In genomic region chr2:44936715-44937687, GRCh38 we compare ENCODE assay signal across 15 cellular contexts. TPM values are rescaled to one million over a fixed set of nuclear protein-coding genes. Genes with fewer than 3 reads are reported as not detected.
DNase-seq lines count a peak whose midpoint lies in the region; ATAC-seq, FAIRE-seq and TF ChIP-seq lines count a peak whose summit lies in the region.
"Had no signal": no experiment of that assay in that cellular context is flagged by ENCODE, and none has a peak within 500 bp of the region (broad histone marks: within the 10 kb centered on the region; RNA-seq: fewer than 3 reads in every experiment).

No MANE protein-coding gene starts in this region.

- no peak for ATAC-seq in CD4-positive, CD25-positive, alpha-beta regulatory T cell (ENCODE audit: low read depth in 2 of 2)
- ATAC-seq in GM12878 (no peak), HG03139 (IDR thresholded peaks at IDR 0.05; ENCODE audit: unreplicated experiment) (no peak), HG03045 (IDR thresholded peaks at IDR 0.05; ENCODE audit: unreplicated experiment) (no peak)
- ATAC-seq in naive thymus-derived CD8-positive, alpha-beta T cell, result no peak
- no peak for ATAC-seq in activated CD8-positive, alpha-beta memory T cell treated with anti-CD3 and anti-CD28 coated beads, Interleukin-2, amount 10 ng/mL, durations not matched to agents 7 days and 5 days

- peaks cover 83% of the 10 kb centered on the region for H3K27me3 Mint-ChIP-seq in CD4-positive, CD25-positive, alpha-beta regulatory T cell
- H3K27me3 Mint-ChIP-seq in naive thymus-derived CD8-positive, alpha-beta T cell, result peaks cover 32 to 93% (median 65%) of the 10 kb centered on the region in 5 donors
- H3K27me3 Mint-ChIP-seq in activated CD8-positive, alpha-beta memory T cell treated with anti-CD3 and anti-CD28 coated beads, Interleukin-2, amount 10 ng/mL, durations not matched to agents 7 days and 5 days, result peaks cover 85% of the 10 kb centered on the region

- 0 out of 2 replicates have a peak overlapping the region, but pooled peaks have one; percentile 17 for H3K4me2 ChIP-seq in GM12878 (ENCODE audit: control insufficient read depth, insufficient read depth)

- no peak for TF ChIP-seq EP300 in GM12878 (IDR thresholded peaks at IDR 0.05; ENCODE audit: borderline replicate concordance in 1 of 2, control insufficient read depth in 1 of 2, low read depth in 2 of 2, low read length in 2 of 2)

- in situ Hi-C loops in HAP-1 (cut with MboI; ENCODE audit: low sequenced_read_pairs) (no loop called here), GM12878 (cut with MboI) (no loop called here)

- H3K36me3 ChIP-seq in CD4-positive, CD25-positive, alpha-beta regulatory T cell (ENCODE audit: control insufficient read depth, insufficient read depth, low read length), result no peaks in the 10 kb centered on the region
- H3K36me3 ChIP-seq in HAP-1 (replicated peaks) (no peaks in the 10 kb centered on the region; the same call in 1 of the 2 replicates), GM12878 (ENCODE audit: control insufficient read depth in 2 of 2, insufficient read depth in 2 of 2, low read length in 1 of 2) (no peaks in the 10 kb centered on the region)
- H3K36me3 ChIP-seq: lower lobe of right lung, pancreas, stomach had no signal

- SMC1A ChIA-PET in GM12878 (lab: Charles Lee; ENCODE audit: uncharacterized antibody, unreplicated experiment), result interaction anchor here (1.1 to 1.3 kb wide), 2 partner anchors 457 kb away, joined by 3 to 4 read pairs; no protein-coding TSS in a partner anchor

- peaks cover 0 to 2% (median 0%) of the 10 kb centered on the region in 7 donors for H3K9me3 Mint-ChIP-seq in CD4-positive, CD25-positive, alpha-beta regulatory T cell
- peaks cover 0 to 5% (median 0%) of the 10 kb centered on the region in 9 donors for H3K9me3 Mint-ChIP-seq in naive thymus-derived CD8-positive, alpha-beta T cell
- no peaks in the 10 kb centered on the region for H3K9me3 Mint-ChIP-seq in activated CD8-positive, alpha-beta memory T cell treated with anti-CD3 and anti-CD28 coated beads, Interleukin-2, amount 10 ng/mL, durations not matched to agents 7 days and 5 days (ENCODE audit: low read depth)

- no peak for TF ChIP-seq RAD21 in GM12878 (IDR thresholded peaks at IDR 0.05; ENCODE audit: insufficient read depth, low read depth, low read length)

- CTCF ChIA-PET in GM12878 (lab: Yijun Ruan, JAX), result interaction anchor here (0.8 to 1.9 kb wide), 5 partner anchors 13 to 456 kb away, joined by 3 to 8 read pairs (median 3); no protein-coding TSS in a partner anchor
- CTCF ChIA-PET in activated CD8-positive, alpha-beta memory T cell treated with anti-CD3 and anti-CD28 coated beads, Interleukin-2, amount 10 ng/mL, durations not matched to agents 7 days and 5 days (lab: Charles Lee), result interaction anchor here (1.0 to 1.1 kb wide), 2 partner anchors 19 to 457 kb away, joined by 3 read pairs; no protein-coding TSS in a partner anchor

- no peaks in the 10 kb centered on the region for H3K9me3 ChIP-seq in CD4-positive, CD25-positive, alpha-beta regulatory T cell (ENCODE audit: control insufficient read depth in 2 of 2, low read length in 2 of 2)
- H3K9me3 ChIP-seq in HAP-1, result no peaks in the 10 kb centered on the region
- H3K9me3 ChIP-seq in GM12878 (replicated peaks; ENCODE audit: control insufficient read depth, insufficient read depth, low read length), result no peaks in the 10 kb centered on the region; the same call in 2 of the 3 replicates
- H3K9me3 ChIP-seq: lower lobe of right lung, pancreas, stomach had no signal

- no TSS peak for BruUV-seq in GM12878 (replicated peaks; lab: Mats Ljungman, UMichigan)

- H3K27ac Mint-ChIP-seq in CD4-positive, CD25-positive, alpha-beta regulatory T cell, result peak overlapping the region in 1 of 3 donors; percentile 38
- H3K27ac Mint-ChIP-seq in naive thymus-derived CD8-positive, alpha-beta T cell, result no peak overlapping the region
- no peak overlapping the region for H3K27ac Mint-ChIP-seq in activated CD8-positive, alpha-beta memory T cell treated with anti-CD3 and anti-CD28 coated beads, Interleukin-2, amount 10 ng/mL, durations not matched to agents 7 days and 5 days

- no peak overlapping the region for H3K27ac ChIP-seq in CD4-positive, CD25-positive, alpha-beta regulatory T cell (ENCODE audit: insufficient read depth, low read length, poor library complexity, severe bottlenecking)
- H3K27ac ChIP-seq in GM12878 (ENCODE audit: control insufficient read depth, insufficient read depth), result no peak overlapping the region
- H3K27ac ChIP-seq: lower lobe of right lung, pancreas, stomach had no signal

- H4K20me1 ChIP-seq in GM12878 (ENCODE audit: control insufficient read depth, insufficient read depth), result no peaks in the 10 kb centered on the region

- WGBS in GM12878 (ENCODE audit: insufficient coverage, insufficient replicate concordance, low lambda C conversion rate, missing lambda C conversion rate), result 45% methylated on average over 22 of the region's 22 CpGs

- POLR2A ChIA-PET in GM12878 (lab: Charles Lee), result no interaction called here
- POLR2A ChIA-PET in naive thymus-derived CD8-positive, alpha-beta T cell (lab: Charles Lee), result no interaction called here

- H3K4me1 ChIP-seq in CD4-positive, CD25-positive, alpha-beta regulatory T cell (ENCODE audit: control insufficient read depth, insufficient read depth, low read length, poor library complexity, severe bottlenecking), result peaks cover 34% of the 10 kb centered on the region
- peaks cover 39% of the 10 kb centered on the region for H3K4me1 ChIP-seq in HAP-1
- H3K4me1 ChIP-seq in GM12878 (ENCODE audit: control insufficient read depth, insufficient read depth, low read length), result no peaks in the 10 kb centered on the region

- no peak for FAIRE-seq in GM12878 (lab: Jason Lieb, UNC)
- FAIRE-seq: pancreas had no signal

- no peak overlapping the region for H2AFZ ChIP-seq in GM12878 (ENCODE audit: control insufficient read depth, low read depth, low read length)

- H3K4me3 Mint-ChIP-seq in CD4-positive, CD25-positive, alpha-beta regulatory T cell, result peak overlapping the region in 3 of 4 donors; percentile 24 to 39 (median 39)
- peak overlapping the region in 9 of 10 donors; percentile 24 to 71 (median 45) for H3K4me3 Mint-ChIP-seq in naive thymus-derived CD8-positive, alpha-beta T cell
- H3K4me3 Mint-ChIP-seq in activated CD8-positive, alpha-beta memory T cell treated with anti-CD3 and anti-CD28 coated beads, Interleukin-2, amount 10 ng/mL, durations not matched to agents 7 days and 5 days, result no peak overlapping the region

- H3K36me3 Mint-ChIP-seq in CD4-positive, CD25-positive, alpha-beta regulatory T cell, result no peaks in the 10 kb centered on the region
- H3K36me3 Mint-ChIP-seq in naive thymus-derived CD8-positive, alpha-beta T cell, result no peaks in the 10 kb centered on the region
- peaks cover 4% of the 10 kb centered on the region for H3K36me3 Mint-ChIP-seq in activated CD8-positive, alpha-beta memory T cell treated with anti-CD3 and anti-CD28 coated beads, Interleukin-2, amount 10 ng/mL, durations not matched to agents 7 days and 5 days

- H3K27me3 ChIP-seq in CD4-positive, CD25-positive, alpha-beta regulatory T cell (ENCODE audit: control insufficient read depth, insufficient read depth, low read length), result peaks cover 14% of the 10 kb centered on the region
- no peaks in the 10 kb centered on the region for H3K27me3 ChIP-seq in HAP-1 (ENCODE audit: low read depth)
- H3K27me3 ChIP-seq in GM12878 (replicated peaks in 1 of 2; ENCODE audit: control insufficient read depth in 2 of 2, insufficient read depth in 2 of 2, low read length in 1 of 2), result peaks cover 34 to 42% of the 10 kb centered on the region in 2 experiments

- H3K4me3 ChIP-seq in CD4-positive, CD25-positive, alpha-beta regulatory T cell (ENCODE audit: low read depth, low read length), result no peak overlapping the region
- H3K4me3 ChIP-seq in HAP-1 (peak overlapping the region; percentile 54), GM12878 (no peak overlapping the region)

- RAD21 ChIA-PET in GM12878 (lab: Charles Lee; ENCODE audit: unreplicated experiment), result interaction anchor here (1.0 to 1.2 kb wide), 2 partner anchors 291 to 456 kb away, joined by 3 read pairs; no protein-coding TSS in a partner anchor

- no peak for DNase-seq in CD4-positive, CD25-positive, alpha-beta regulatory T cell
- DNase-seq in HAP-1 (ENCODE audit: low spot score in 2 of 2) (peak in 1 of 2 experiments; percentile 44), GM12878 (ENCODE audit: low read depth, low spot score) (no peak), NCI-H2029 (lab: John Stamatoyannopoulos, UW) (no peak)
- DNase-seq in naive thymus-derived CD8-positive, alpha-beta T cell, result peak in 1 of 10 donors; percentile 32
- DNase-seq in activated CD8-positive, alpha-beta memory T cell treated with anti-CD3 and anti-CD28 coated beads, Interleukin-2, amount 10 ng/mL, durations not matched to agents 7 days and 5 days, result no peak
- DNase-seq: aorta; lower lobe of right lung; pancreas; stimulated activated CD4-positive, alpha-beta T cell treated with anti-CD3 and anti-CD28 coated beads, Interleukin-2, amount 100 ng/mL, for 48 hours; stomach had no signal

- H3K4me1 Mint-ChIP-seq in CD4-positive, CD25-positive, alpha-beta regulatory T cell, result peaks cover 0 to 48% (median 8%) of the 10 kb centered on the region in 4 donors
- H3K4me1 Mint-ChIP-seq in naive thymus-derived CD8-positive, alpha-beta T cell, result peaks cover 14 to 69% (median 56%) of the 10 kb centered on the region in 4 donors
- H3K4me1 Mint-ChIP-seq in activated CD8-positive, alpha-beta memory T cell treated with anti-CD3 and anti-CD28 coated beads, Interleukin-2, amount 10 ng/mL, durations not matched to agents 7 days and 5 days, result peaks cover 18% of the 10 kb centered on the region

- no peak overlapping the region for H3K9ac ChIP-seq in GM12878 (ENCODE audit: control insufficient read depth, insufficient read depth, low read length)

- TF ChIP-seq CTCF in GM12878 (IDR thresholded peaks at IDR 0.05 in 2 of 3, conservative IDR thresholded peaks at IDR 0.05 in 1 of 3; ENCODE audit: control insufficient read depth in 2 of 3, extremely low read depth in 1 of 3, insufficient read depth in 1 of 3, low read depth in 3 of 3, low read length in 3 of 3), result no peak

- TF ChIP-seq POLR2A in GM12878 (IDR thresholded peaks at IDR 0.05; ENCODE audit: low read depth, low read length), result no peak

- no peaks in the 10 kb centered on the region for H3K79me2 ChIP-seq in GM12878 (ENCODE audit: control insufficient read depth, insufficient read depth, low read length)

- intact Hi-C loops in GM12878 (cut with micrococcal nuclease; ENCODE audit: unreplicated experiment), result no loop called here

RNA-seq across cellular contexts. Expression of gene SIX3, which starts 4.5 kb away (rescaled TPM):
- total RNA-seq in CD4-positive, CD25-positive, alpha-beta regulatory T cell, result not detected
- polyA plus RNA-seq in CD4-positive, CD25-positive, alpha-beta regulatory T cell, result not detected
- total RNA-seq in GM12878 (2013; cell fraction: nucleolus; rRNA removed), result 0.15 and 0.49 TPM in 2 replicates
- total RNA-seq in GM12878 (2014; rRNA removed) (not detected in 2 replicates), GM12878 (2014; rRNA removed; fragmentation: Illumina TruSeq; extraction: Trizol) (not detected in 2 replicates), GM12878 (2021) (0.21 and 0.26 TPM in 2 replicates)
- not detected for polyA plus RNA-seq in GM12878 (2011; ENCODE audit: low read depth)
- polyA plus RNA-seq in GM12878 (2011; rRNA removed) (not detected in 2 replicates), GM12878 (2014; fragmentation: Illumina TruSeq; extraction: Trizol) (0.14 and 0.19 TPM in 2 replicates), GM12878 (2014; fragmentation: Nextera tagmentation; extraction: Ambion mirVana) (under 1 TPM; 0.05 TPM), GM12878 (2014; rRNA removed) (0.33 and 0.42 TPM in 2 replicates), GM12878 (2016; fragmentation: Nextera tagmentation; extraction: Ambion mirVana) (under 1 TPM in 1 of 2 experiments, not detected in 1; 0.07 TPM)
- polyA plus RNA-seq in GM12878 (2011; cell fraction: cytosol; rRNA removed), result not detected in 2 replicates
- not detected in 2 replicates for polyA plus RNA-seq in GM12878 (2011; cell fraction: nucleus; rRNA removed)
- polyA plus RNA-seq in GM12878 (2012), result 0.10 TPM in 1 of 2 replicates, not detected in the other
- not detected in 2 replicates for polyA minus RNA-seq in GM12878 (2011; rRNA and poly(A)+ RNA removed)
- not detected in 2 replicates for polyA minus RNA-seq in GM12878 (2011; cell fraction: cytosol; rRNA and poly(A)+ RNA removed)
- not detected in 2 replicates for polyA minus RNA-seq in GM12878 (2011; cell fraction: nucleus; rRNA and poly(A)+ RNA removed)
- total RNA-seq in naive thymus-derived CD8-positive, alpha-beta T cell, result not detected
- polyA plus RNA-seq in naive thymus-derived CD8-positive, alpha-beta T cell, result not detected
- total RNA-seq in activated CD8-positive, alpha-beta memory T cell treated with anti-CD3 and anti-CD28 coated beads, Interleukin-2, amount 10 ng/mL, durations not matched to agents 7 days and 5 days, result under 1 TPM in 1 of 2 experiments, not detected in 1; 0.21 TPM
- total RNA-seq: aorta, lower lobe of right lung, RPMI7951, stomach had no signal
- polyA plus RNA-seq: aorta, BJ, stomach had no signal
